1 cellular context compared by ENCODE assay signal in the genomic region with DNA sequence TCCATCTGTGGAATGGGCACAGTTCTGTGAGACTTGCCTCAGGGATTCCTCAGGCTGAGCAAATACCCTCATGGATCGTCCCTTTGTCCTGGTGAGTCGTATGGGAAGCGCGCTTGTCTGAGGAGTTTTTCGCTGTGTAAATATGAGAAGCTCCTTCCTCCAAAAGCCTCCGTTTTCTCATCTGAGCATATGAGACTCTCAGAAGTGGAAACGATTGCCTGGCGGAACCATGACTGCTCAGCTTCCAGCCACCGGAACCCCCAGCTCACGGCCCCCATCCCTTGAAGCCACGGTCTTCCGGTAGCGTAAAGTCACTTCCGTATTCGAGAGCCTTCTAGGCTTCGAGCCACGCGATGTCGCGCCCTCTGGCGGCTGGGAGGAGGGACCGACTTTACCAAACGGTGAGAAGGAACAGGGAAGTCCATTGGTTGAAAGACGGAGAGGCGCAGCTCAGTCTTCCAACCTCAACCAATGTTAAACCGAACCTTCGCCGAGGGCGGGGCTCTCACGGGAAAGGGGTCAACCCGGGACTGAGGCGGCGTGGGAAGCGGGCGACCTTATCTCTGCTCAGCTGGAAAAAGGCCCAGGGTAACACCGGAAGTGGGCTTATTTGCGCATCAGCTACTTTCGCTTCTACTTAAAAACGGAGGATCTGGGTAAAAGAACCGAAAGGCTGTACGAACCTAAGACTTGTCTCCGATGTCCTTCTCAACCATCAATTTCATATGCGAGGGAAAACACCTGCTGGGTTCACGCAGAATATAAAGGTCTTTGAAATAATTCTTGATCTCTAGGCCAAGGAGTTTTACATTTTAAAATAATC.
TF ChIP-seq lines count a peak whose summit lies in the region.

No MANE protein-coding gene starts in this region.

TF ChIP-seq in K562, 482 proteins besides CTCF, POLR2A, EP300 and RAD21 (continued from another document and continues in another):
- no peak for TF ChIP-seq ZNF668 (CRISPR knock-in tag; IDR thresholded peaks at IDR 0.05)
- peak; percentile 87 for TF ChIP-seq CBX5 (IDR thresholded peaks at IDR 0.05; ENCODE audit: borderline replicate concordance, low read depth)
- TF ChIP-seq, protein P1, sequence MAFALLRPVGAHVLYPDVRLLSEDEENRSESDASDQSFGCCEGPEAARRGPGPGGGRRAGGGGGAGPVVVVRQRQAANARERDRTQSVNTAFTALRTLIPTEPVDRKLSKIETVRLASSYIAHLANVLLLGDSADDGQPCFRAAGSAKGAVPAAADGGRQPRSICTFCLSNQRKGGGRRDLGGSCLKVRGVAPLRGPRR (CRISPR knock-in tag; IDR thresholded peaks at IDR 0.05), result no peak
- 0 out of 4 replicates have a peak, but pooled peaks of 1 of the 2 experiments have one; percentile 30 for TF ChIP-seq ETV6 (IDR thresholded peaks at IDR 0.05; ENCODE audit: borderline replicate concordance in 1 of 2, low read depth in 2 of 2, low read length in 1 of 2)
- no peak for TF ChIP-seq ETV6 (CRISPR knock-in tag; IDR thresholded peaks at IDR 0.05; ENCODE audit: borderline replicate concordance)
- TF ChIP-seq, protein P2, sequence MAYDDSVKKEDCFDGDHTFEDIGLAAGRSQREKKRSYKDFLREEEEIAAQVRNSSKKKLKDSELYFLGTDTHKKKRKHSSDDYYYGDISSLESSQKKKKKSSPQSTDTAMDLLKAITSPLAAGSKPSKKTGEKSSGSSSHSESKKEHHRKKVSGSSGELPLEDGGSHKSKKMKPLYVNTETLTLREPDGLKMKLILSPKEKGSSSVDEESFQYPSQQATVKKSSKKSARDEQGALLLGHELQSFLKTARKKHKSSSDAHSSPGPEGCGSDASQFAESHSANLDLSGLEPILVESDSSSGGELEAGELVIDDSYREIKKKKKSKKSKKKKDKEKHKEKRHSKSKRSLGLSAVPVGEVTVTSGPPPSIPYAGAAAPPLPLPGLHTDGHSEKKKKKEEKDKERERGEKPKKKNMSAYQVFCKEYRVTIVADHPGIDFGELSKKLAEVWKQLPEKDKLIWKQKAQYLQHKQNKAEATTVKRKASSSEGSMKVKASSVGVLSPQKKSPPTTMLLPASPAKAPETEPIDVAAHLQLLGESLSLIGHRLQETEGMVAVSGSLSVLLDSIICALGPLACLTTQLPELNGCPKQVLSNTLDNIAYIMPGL (CRISPR knock-in tag; IDR thresholded peaks at IDR 0.05), result peak; percentile 54; the same call in 1 of the 2 replicates
- no peak for TF ChIP-seq POLR2AphosphoS2 (IDR thresholded peaks at IDR 0.05; ENCODE audit: low read length)
- peak; percentile 70; the same call in 1 of the 2 replicates for TF ChIP-seq MTA3 (IDR thresholded peaks at IDR 0.05; ENCODE audit: borderline replicate concordance)
- TF ChIP-seq ZNF384 (IDR thresholded peaks at IDR 0.05; ENCODE audit: low read depth, low read length), result no peak
- TF ChIP-seq PTBP1 (IDR thresholded peaks at IDR 0.05; ENCODE audit: low read depth, low read length), result no peak
- no peak for TF ChIP-seq ZZZ3 (IDR thresholded peaks at IDR 0.05)
- TF ChIP-seq ZBTB8A (IDR thresholded peaks at IDR 0.05; ENCODE audit: partially characterized antibody), result no peak
- TF ChIP-seq ATF7 (IDR thresholded peaks at IDR 0.05), result peak; percentile 83
- TF ChIP-seq, protein P3, sequence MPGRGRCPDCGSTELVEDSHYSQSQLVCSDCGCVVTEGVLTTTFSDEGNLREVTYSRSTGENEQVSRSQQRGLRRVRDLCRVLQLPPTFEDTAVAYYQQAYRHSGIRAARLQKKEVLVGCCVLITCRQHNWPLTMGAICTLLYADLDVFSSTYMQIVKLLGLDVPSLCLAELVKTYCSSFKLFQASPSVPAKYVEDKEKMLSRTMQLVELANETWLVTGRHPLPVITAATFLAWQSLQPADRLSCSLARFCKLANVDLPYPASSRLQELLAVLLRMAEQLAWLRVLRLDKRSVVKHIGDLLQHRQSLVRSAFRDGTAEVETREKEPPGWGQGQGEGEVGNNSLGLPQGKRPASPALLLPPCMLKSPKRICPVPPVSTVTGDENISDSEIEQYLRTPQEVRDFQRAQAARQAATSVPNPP (IDR thresholded peaks at IDR 0.05; ENCODE audit: borderline replicate concordance, insufficient read depth, insufficient read length), result no peak
- TF ChIP-seq U2AF1 (optimal IDR thresholded peaks at IDR 0.05; ENCODE audit: low read depth, low read length), result no peak
- TF ChIP-seq, protein P4, sequence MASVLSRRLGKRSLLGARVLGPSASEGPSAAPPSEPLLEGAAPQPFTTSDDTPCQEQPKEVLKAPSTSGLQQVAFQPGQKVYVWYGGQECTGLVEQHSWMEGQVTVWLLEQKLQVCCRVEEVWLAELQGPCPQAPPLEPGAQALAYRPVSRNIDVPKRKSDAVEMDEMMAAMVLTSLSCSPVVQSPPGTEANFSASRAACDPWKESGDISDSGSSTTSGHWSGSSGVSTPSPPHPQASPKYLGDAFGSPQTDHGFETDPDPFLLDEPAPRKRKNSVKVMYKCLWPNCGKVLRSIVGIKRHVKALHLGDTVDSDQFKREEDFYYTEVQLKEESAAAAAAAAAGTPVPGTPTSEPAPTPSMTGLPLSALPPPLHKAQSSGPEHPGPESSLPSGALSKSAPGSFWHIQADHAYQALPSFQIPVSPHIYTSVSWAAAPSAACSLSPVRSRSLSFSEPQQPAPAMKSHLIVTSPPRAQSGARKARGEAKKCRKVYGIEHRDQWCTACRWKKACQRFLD (CRISPR knock-in tag; IDR thresholded peaks at IDR 0.05), result 0 out of 2 replicates have a peak, but pooled peaks have one; percentile 56
- no peak for TF ChIP-seq GATAD2B (IDR thresholded peaks at IDR 0.05; ENCODE audit: borderline replicate concordance)
- no peak for TF ChIP-seq ZNF23 (CRISPR knock-in tag; IDR thresholded peaks at IDR 0.05)
- TF ChIP-seq TCF7 (IDR thresholded peaks at IDR 0.05; ENCODE audit: borderline replicate concordance), result 0 out of 2 replicates have a peak, but pooled peaks have one; percentile 79
- TF ChIP-seq, protein P5, sequence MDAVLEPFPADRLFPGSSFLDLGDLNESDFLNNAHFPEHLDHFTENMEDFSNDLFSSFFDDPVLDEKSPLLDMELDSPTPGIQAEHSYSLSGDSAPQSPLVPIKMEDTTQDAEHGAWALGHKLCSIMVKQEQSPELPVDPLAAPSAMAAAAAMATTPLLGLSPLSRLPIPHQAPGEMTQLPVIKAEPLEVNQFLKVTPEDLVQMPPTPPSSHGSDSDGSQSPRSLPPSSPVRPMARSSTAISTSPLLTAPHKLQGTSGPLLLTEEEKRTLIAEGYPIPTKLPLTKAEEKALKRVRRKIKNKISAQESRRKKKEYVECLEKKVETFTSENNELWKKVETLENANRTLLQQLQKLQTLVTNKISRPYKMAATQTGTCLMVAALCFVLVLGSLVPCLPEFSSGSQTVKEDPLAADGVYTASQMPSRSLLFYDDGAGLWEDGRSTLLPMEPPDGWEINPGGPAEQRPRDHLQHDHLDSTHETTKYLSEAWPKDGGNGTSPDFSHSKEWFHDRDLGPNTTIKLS (IDR thresholded peaks at IDR 0.05; ENCODE audit: borderline replicate concordance, low read depth), result peak; percentile 97; the same call in 1 of the 2 replicates
- TF ChIP-seq, protein P6, sequence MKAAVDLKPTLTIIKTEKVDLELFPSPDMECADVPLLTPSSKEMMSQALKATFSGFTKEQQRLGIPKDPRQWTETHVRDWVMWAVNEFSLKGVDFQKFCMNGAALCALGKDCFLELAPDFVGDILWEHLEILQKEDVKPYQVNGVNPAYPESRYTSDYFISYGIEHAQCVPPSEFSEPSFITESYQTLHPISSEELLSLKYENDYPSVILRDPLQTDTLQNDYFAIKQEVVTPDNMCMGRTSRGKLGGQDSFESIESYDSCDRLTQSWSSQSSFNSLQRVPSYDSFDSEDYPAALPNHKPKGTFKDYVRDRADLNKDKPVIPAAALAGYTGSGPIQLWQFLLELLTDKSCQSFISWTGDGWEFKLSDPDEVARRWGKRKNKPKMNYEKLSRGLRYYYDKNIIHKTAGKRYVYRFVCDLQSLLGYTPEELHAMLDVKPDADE (conservative IDR thresholded peaks at IDR 0.05; ENCODE audit: control insufficient read depth, low read depth, low read length), result no peak
- TF ChIP-seq TCF7L2 (IDR thresholded peaks at IDR 0.05; ENCODE audit: low read depth, low read length), result no peak
- no peak for TF ChIP-seq ZC3H8 (IDR thresholded peaks at IDR 0.05)
- no peak for TF ChIP-seq FOXJ2 (tag; IDR thresholded peaks at IDR 0.05)
- no peak for TF ChIP-seq SMAD1 (IDR thresholded peaks at IDR 0.05; ENCODE audit: low read depth, low read length, partially characterized antibody)
- TF ChIP-seq BMI1 (IDR thresholded peaks at IDR 0.05; ENCODE audit: low read length), result no peak
- TF ChIP-seq ARID1B (IDR thresholded peaks at IDR 0.05), result peak; percentile 58
- peak; percentile 47; the same call in 1 of the 2 replicates for TF ChIP-seq HMG20B (CRISPR knock-in tag; IDR thresholded peaks at IDR 0.05)
- TF ChIP-seq, protein P7, sequence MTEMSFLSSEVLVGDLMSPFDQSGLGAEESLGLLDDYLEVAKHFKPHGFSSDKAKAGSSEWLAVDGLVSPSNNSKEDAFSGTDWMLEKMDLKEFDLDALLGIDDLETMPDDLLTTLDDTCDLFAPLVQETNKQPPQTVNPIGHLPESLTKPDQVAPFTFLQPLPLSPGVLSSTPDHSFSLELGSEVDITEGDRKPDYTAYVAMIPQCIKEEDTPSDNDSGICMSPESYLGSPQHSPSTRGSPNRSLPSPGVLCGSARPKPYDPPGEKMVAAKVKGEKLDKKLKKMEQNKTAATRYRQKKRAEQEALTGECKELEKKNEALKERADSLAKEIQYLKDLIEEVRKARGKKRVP (CRISPR knock-in tag; IDR thresholded peaks at IDR 0.05), result no peak
- no peak for TF ChIP-seq SMARCA4 (IDR thresholded peaks at IDR 0.05)
- no peak for TF ChIP-seq HDAC1 (IDR thresholded peaks at IDR 0.05)
- TF ChIP-seq ZNF696 (CRISPR knock-in tag; conservative IDR thresholded peaks at IDR 0.05), result no peak
- peak; percentile 43; the same call in 1 of the 2 replicates for TF ChIP-seq MAFG (tag; conservative IDR thresholded peaks at IDR 0.05)
- peak; percentile 90 for TF ChIP-seq CREM (IDR thresholded peaks at IDR 0.05; ENCODE audit: low read depth)
- no peak for TF ChIP-seq ZNF75A (CRISPR knock-in tag; IDR thresholded peaks at IDR 0.05)
- TF ChIP-seq NR2C2 (CRISPR knock-in tag; IDR thresholded peaks at IDR 0.05), result no peak
- TF ChIP-seq NR2C2 (tag; IDR thresholded peaks at IDR 0.05), result peak; percentile 79
- TF ChIP-seq, protein P8, sequence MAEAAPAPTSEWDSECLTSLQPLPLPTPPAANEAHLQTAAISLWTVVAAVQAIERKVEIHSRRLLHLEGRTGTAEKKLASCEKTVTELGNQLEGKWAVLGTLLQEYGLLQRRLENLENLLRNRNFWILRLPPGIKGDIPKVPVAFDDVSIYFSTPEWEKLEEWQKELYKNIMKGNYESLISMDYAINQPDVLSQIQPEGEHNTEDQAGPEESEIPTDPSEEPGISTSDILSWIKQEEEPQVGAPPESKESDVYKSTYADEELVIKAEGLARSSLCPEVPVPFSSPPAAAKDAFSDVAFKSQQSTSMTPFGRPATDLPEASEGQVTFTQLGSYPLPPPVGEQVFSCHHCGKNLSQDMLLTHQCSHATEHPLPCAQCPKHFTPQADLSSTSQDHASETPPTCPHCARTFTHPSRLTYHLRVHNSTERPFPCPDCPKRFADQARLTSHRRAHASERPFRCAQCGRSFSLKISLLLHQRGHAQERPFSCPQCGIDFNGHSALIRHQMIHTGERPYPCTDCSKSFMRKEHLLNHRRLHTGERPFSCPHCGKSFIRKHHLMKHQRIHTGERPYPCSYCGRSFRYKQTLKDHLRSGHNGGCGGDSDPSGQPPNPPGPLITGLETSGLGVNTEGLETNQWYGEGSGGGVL (CRISPR knock-in tag; IDR thresholded peaks at IDR 0.05), result no peak
- TF ChIP-seq HOXB6 (CRISPR knock-in tag; IDR thresholded peaks at IDR 0.05; ENCODE audit: borderline replicate concordance), result no peak
- no peak for TF ChIP-seq ZNF232 (CRISPR knock-in tag; IDR thresholded peaks at IDR 0.05)
- no peak for TF ChIP-seq ETV5 (CRISPR knock-in tag; IDR thresholded peaks at IDR 0.05; ENCODE audit: low read depth)
- TF ChIP-seq, protein P9, sequence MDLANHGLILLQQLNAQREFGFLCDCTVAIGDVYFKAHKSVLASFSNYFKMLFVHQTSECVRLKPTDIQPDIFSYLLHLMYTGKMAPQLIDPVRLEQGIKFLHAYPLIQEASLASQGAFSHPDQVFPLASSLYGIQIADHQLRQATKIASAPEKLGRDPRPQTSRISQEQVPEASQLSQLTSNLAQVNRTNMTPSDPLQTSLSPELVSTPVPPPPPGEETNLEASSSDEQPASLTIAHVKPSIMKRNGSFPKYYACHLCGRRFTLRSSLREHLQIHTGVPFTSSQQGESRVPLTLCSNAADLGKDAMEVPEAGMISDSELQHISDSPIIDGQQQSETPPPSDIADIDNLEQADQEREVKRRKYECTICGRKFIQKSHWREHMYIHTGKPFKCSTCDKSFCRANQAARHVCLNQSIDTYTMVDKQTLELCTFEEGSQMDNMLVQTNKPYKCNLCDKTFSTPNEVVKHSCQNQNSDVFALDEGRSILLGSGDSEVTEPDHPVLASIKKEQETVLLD (IDR thresholded peaks at IDR 0.05), result no peak
- TF ChIP-seq, protein P10, sequence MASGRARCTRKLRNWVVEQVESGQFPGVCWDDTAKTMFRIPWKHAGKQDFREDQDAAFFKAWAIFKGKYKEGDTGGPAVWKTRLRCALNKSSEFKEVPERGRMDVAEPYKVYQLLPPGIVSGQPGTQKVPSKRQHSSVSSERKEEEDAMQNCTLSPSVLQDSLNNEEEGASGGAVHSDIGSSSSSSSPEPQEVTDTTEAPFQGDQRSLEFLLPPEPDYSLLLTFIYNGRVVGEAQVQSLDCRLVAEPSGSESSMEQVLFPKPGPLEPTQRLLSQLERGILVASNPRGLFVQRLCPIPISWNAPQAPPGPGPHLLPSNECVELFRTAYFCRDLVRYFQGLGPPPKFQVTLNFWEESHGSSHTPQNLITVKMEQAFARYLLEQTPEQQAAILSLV (tag; IDR thresholded peaks at IDR 0.05), result no peak
- TF ChIP-seq NR2F6 (CRISPR knock-in tag; IDR thresholded peaks at IDR 0.05), result no peak
- TF ChIP-seq ZNF778 (CRISPR knock-in tag; IDR thresholded peaks at IDR 0.05), result no peak
- no peak for TF ChIP-seq FOXP1 (CRISPR knock-in tag; IDR thresholded peaks at IDR 0.05)
- TF ChIP-seq, protein P11, sequence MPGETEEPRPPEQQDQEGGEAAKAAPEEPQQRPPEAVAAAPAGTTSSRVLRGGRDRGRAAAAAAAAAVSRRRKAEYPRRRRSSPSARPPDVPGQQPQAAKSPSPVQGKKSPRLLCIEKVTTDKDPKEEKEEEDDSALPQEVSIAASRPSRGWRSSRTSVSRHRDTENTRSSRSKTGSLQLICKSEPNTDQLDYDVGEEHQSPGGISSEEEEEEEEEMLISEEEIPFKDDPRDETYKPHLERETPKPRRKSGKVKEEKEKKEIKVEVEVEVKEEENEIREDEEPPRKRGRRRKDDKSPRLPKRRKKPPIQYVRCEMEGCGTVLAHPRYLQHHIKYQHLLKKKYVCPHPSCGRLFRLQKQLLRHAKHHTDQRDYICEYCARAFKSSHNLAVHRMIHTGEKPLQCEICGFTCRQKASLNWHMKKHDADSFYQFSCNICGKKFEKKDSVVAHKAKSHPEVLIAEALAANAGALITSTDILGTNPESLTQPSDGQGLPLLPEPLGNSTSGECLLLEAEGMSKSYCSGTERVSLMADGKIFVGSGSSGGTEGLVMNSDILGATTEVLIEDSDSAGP (CRISPR knock-in tag; IDR thresholded peaks at IDR 0.05), result no peak
- no peak; the same call in 1 of the 2 replicates for TF ChIP-seq ZEB2 (IDR thresholded peaks at IDR 0.05)
- TF ChIP-seq, protein P12, sequence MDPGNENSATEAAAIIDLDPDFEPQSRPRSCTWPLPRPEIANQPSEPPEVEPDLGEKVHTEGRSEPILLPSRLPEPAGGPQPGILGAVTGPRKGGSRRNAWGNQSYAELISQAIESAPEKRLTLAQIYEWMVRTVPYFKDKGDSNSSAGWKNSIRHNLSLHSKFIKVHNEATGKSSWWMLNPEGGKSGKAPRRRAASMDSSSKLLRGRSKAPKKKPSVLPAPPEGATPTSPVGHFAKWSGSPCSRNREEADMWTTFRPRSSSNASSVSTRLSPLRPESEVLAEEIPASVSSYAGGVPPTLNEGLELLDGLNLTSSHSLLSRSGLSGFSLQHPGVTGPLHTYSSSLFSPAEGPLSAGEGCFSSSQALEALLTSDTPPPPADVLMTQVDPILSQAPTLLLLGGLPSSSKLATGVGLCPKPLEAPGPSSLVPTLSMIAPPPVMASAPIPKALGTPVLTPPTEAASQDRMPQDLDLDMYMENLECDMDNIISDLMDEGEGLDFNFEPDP (CRISPR knock-in tag; IDR thresholded peaks at IDR 0.05), result no peak
